1 cellular context compared by ENCODE assay signal in the genomic region with DNA sequence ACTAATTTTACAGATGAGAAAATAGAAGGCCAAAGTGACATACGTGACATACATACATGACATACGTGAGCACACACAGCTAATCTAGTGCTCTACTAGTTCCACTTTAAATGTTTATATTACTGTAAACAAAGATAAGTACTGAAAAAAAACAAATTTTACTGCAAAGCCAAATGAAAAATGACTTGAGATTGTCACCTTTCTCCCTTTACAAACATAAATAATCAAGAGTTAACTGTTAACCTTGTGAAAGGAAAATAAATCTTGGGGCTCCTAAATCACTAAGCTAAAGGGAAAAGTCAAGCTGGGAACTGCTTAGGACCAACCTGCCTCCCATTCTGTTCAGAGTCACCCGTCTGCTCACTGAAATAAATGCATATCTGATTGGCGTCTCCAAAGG.
TF ChIP-seq lines count a peak whose summit lies in the region.

No MANE protein-coding gene starts in this region.

TF ChIP-seq in GM23338, 12 proteins besides CTCF, POLR2A, EP300 and RAD21 (continued from another document):
- TF ChIP-seq, protein P1, sequence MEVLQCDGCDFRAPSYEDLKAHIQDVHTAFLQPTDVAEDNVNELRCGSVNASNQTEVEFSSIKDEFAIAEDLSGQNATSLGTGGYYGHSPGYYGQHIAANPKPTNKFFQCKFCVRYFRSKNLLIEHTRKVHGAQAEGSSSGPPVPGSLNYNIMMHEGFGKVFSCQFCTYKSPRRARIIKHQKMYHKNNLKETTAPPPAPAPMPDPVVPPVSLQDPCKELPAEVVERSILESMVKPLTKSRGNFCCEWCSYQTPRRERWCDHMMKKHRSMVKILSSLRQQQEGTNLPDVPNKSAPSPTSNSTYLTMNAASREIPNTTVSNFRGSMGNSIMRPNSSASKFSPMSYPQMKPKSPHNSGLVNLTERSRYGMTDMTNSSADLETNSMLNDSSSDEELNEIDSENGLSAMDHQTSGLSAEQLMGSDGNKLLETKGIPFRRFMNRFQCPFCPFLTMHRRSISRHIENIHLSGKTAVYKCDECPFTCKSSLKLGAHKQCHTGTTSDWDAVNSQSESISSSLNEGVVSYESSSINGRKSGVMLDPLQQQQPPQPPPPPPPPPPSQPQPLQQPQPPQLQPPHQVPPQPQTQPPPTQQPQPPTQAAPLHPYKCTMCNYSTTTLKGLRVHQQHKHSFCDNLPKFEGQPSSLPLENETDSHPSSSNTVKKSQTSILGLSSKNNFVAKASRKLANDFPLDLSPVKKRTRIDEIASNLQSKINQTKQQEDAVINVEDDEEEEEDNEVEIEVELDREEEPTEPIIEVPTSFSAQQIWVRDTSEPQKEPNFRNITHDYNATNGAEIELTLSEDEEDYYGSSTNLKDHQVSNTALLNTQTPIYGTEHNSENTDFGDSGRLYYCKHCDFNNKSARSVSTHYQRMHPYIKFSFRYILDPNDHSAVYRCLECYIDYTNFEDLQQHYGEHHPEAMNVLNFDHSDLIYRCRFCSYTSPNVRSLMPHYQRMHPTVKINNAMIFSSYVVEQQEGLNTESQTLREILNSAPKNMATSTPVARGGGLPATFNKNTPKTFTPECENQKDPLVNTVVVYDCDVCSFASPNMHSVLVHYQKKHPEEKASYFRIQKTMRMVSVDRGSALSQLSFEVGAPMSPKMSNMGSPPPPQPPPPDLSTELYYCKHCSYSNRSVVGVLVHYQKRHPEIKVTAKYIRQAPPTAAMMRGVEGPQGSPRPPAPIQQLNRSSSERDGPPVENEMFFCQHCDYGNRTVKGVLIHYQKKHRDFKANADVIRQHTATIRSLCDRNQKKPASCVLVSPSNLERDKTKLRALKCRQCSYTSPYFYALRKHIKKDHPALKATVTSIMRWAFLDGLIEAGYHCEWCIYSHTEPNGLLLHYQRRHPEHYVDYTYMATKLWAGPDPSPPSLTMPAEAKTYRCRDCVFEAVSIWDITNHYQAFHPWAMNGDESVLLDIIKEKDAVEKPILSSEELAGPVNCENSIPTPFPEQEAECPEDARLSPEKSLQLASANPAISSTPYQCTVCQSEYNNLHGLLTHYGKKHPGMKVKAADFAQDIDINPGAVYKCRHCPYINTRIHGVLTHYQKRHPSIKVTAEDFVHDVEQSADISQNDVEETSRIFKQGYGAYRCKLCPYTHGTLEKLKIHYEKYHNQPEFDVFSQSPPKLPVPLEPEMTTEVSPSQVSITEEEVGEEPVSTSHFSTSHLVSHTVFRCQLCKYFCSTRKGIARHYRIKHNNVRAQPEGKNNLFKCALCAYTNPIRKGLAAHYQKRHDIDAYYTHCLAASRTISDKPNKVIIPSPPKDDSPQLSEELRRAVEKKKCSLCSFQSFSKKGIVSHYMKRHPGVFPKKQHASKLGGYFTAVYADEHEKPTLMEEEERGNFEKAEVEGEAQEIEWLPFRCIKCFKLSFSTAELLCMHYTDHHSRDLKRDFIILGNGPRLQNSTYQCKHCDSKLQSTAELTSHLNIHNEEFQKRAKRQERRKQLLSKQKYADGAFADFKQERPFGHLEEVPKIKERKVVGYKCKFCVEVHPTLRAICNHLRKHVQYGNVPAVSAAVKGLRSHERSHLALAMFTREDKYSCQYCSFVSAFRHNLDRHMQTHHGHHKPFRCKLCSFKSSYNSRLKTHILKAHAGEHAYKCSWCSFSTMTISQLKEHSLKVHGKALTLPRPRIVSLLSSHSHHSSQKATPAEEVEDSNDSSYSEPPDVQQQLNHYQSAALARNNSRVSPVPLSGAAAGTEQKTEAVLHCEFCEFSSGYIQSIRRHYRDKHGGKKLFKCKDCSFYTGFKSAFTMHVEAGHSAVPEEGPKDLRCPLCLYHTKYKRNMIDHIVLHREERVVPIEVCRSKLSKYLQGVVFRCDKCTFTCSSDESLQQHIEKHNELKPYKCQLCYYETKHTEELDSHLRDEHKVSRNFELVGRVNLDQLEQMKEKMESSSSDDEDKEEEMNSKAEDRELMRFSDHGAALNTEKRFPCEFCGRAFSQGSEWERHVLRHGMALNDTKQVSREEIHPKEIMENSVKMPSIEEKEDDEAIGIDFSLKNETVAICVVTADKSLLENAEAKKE (CRISPR knock-in tag; IDR thresholded peaks at IDR 0.05), result no peak
- TF ChIP-seq ZNF331 (CRISPR knock-in tag; IDR thresholded peaks at IDR 0.05; ENCODE audit: low read depth) (no peak), POLR2AphosphoS5 (IDR thresholded peaks at IDR 0.05; ENCODE audit: low read depth) (no peak)
